Comparison of ENCODE assay signal across 30 cellular contexts in genomic region chr4:151046609-151047008, GRCh38.
"Had no signal": no experiment of that assay in that cellular context is flagged by ENCODE, and none has a peak within 500 bp of the region (broad histone marks: within the 10 kb centered on the region; RNA-seq: fewer than 3 reads in every experiment).

No MANE protein-coding gene starts in this region.

- H3K27ac ChIP-seq: brain microvascular endothelial cell, coronary artery, dorsolateral prefrontal cortex, epithelial cell of prostate, esophagus squamous epithelium, gastroesophageal sphincter, heart right ventricle, hepatocyte had no signal

- FAIRE-seq: astrocyte, bronchial epithelial cell had no signal

- H3K9me3 Mint-ChIP-seq: activated CD4-positive, alpha-beta memory T cell treated with anti-CD3 and anti-CD28 coated beads, Interleukin-2, amount 10 ng/mL, durations not matched to agents 7 days and 5 days; activated CD4-positive, alpha-beta T cell treated with anti-CD3 and anti-CD28 coated beads, Interleukin-2, amount 10 ng/mL, durations not matched to agents 7 days and 5 days; activated T-cell treated with anti-CD3 and anti-CD28 coated beads, Interleukin-2, amount 50 U/mL, for 4 hours; activated T-helper 17 cell treated with anti-CD3 and anti-CD28 coated beads, Interleukin-2, amount 50 U/mL, for 72 hours; central memory CD8-positive, alpha-beta T cell; dendritic cell treated with granulocyte-macrophage colony-stimulating factor and Interleukin-4, amounts not matched to agents 40 ng/mL and 50 ng/mL, for 4 days; T-helper 2 cell treated with Interferon-gamma antibody and Interleukin-4, amounts not matched to agents 5 μg/mL and 100 μg/mL, for 36 hours had no signal

- H3K36me3 Mint-ChIP-seq: activated naive CD8-positive, alpha-beta T cell had no signal

- H3K4me2 ChIP-seq: hepatocyte had no signal

- H3K4me1 Mint-ChIP-seq: activated CD4-positive, alpha-beta memory T cell treated with anti-CD3 and anti-CD28 coated beads, Interleukin-2, amount 10 ng/mL, durations not matched to agents 7 days and 5 days; activated CD4-positive, alpha-beta T cell treated with anti-CD3 and anti-CD28 coated beads, Interleukin-2, amount 10 ng/mL, durations not matched to agents 7 days and 5 days; central memory CD8-positive, alpha-beta T cell; T-helper 17 cell had no signal

- DNase-seq: activated CD4-positive, alpha-beta memory T cell treated with anti-CD3 and anti-CD28 coated beads, Interleukin-2, amount 10 ng/mL, durations not matched to agents 7 days and 5 days; activated CD4-positive, alpha-beta T cell treated with anti-CD3 and anti-CD28 coated beads for 1 hour; activated CD4-positive, alpha-beta T cell treated with anti-CD3 and anti-CD28 coated beads, Interleukin-2, amount 10 ng/mL, durations not matched to agents 7 days and 5 days; activated CD4-positive, alpha-beta T cell treated with anti-CD3 and anti-CD28 coated beads, Interleukin-2, amount 50 U/mL, for 4 hours; activated effector memory CD4-positive, alpha-beta T cell treated with Interleukin-2 at 50 U/mL for 16 hours; activated gamma-delta T cell treated with Interleukin-2 at 50 U/mL for 16 hours; activated naive CD4-positive, alpha-beta T cell treated with anti-CD3 and anti-CD28 coated beads, Interleukin-2, amount 50 U/mL, for 16 hours; activated naive CD4-positive, alpha-beta T cell treated with Interleukin-2 at 50 U/mL for 16 hours; activated T-cell treated with anti-CD3 and anti-CD28 coated beads, Interleukin-2, amount 50 U/mL, for 4 hours; amniotic stem cell; anterior cingulate cortex; brain microvascular endothelial cell; dorsolateral prefrontal cortex; effector memory CD4-positive, alpha-beta T cell; esophagus squamous epithelium; foreskin melanocyte; heart right ventricle; T-helper 17 cell; T1000 had no signal

- H3K27me3 Mint-ChIP-seq: activated CD4-positive, alpha-beta memory T cell treated with anti-CD3 and anti-CD28 coated beads, Interleukin-2, amount 10 ng/mL, durations not matched to agents 7 days and 5 days; activated CD4-positive, alpha-beta T cell treated with anti-CD3 and anti-CD28 coated beads, Interleukin-2, amount 10 ng/mL, durations not matched to agents 7 days and 5 days; activated naive CD8-positive, alpha-beta T cell; activated T-helper 17 cell treated with anti-CD3 and anti-CD28 coated beads, Interleukin-2, amount 50 U/mL, for 72 hours; central memory CD8-positive, alpha-beta T cell; dendritic cell treated with granulocyte-macrophage colony-stimulating factor and Interleukin-4, amounts not matched to agents 40 ng/mL and 50 ng/mL, for 4 days; T-helper 17 cell had no signal

- H3K9me3 ChIP-seq: esophagus squamous epithelium, gastroesophageal sphincter, heart right ventricle had no signal

- ATAC-seq: gastroesophageal sphincter, heart right ventricle, T-helper 17 cell had no signal

- H2AFZ ChIP-seq: hepatocyte had no signal

- H3K4me3 Mint-ChIP-seq: activated CD4-positive, alpha-beta memory T cell treated with anti-CD3 and anti-CD28 coated beads, Interleukin-2, amount 10 ng/mL, durations not matched to agents 7 days and 5 days; activated CD4-positive, alpha-beta T cell treated with anti-CD3 and anti-CD28 coated beads, Interleukin-2, amount 10 ng/mL, durations not matched to agents 7 days and 5 days; activated naive CD8-positive, alpha-beta T cell; activated T-cell treated with anti-CD3 and anti-CD28 coated beads, Interleukin-2, amount 50 U/mL, for 4 hours; activated T-helper 17 cell treated with anti-CD3 and anti-CD28 coated beads, Interleukin-2, amount 50 U/mL, for 72 hours; central memory CD8-positive, alpha-beta T cell; dendritic cell treated with granulocyte-macrophage colony-stimulating factor and Interleukin-4, amounts not matched to agents 40 ng/mL and 50 ng/mL, for 4 days; T-helper 17 cell; T-helper 2 cell treated with Interferon-gamma antibody and Interleukin-4, amounts not matched to agents 5 μg/mL and 100 μg/mL, for 36 hours had no signal

- H3K27me3 ChIP-seq: brain microvascular endothelial cell, dorsolateral prefrontal cortex, esophagus squamous epithelium, gastroesophageal sphincter, heart right ventricle, hepatocyte had no signal

- H3K79me2 ChIP-seq: hepatocyte had no signal

- H3K4me1 ChIP-seq: esophagus squamous epithelium, gastroesophageal sphincter, heart right ventricle had no signal

- H3K27ac Mint-ChIP-seq: activated CD4-positive, alpha-beta memory T cell treated with anti-CD3 and anti-CD28 coated beads, Interleukin-2, amount 10 ng/mL, durations not matched to agents 7 days and 5 days; activated CD4-positive, alpha-beta T cell treated with anti-CD3 and anti-CD28 coated beads, Interleukin-2, amount 10 ng/mL, durations not matched to agents 7 days and 5 days; activated naive CD8-positive, alpha-beta T cell; activated T-helper 17 cell treated with anti-CD3 and anti-CD28 coated beads, Interleukin-2, amount 50 U/mL, for 72 hours; dendritic cell treated with granulocyte-macrophage colony-stimulating factor and Interleukin-4, amounts not matched to agents 40 ng/mL and 50 ng/mL, for 4 days; T-helper 17 cell; T-helper 2 cell treated with Interferon-gamma antibody and Interleukin-4, amounts not matched to agents 5 μg/mL and 100 μg/mL, for 36 hours had no signal

- H3K4me3 ChIP-seq: coronary artery, dorsolateral prefrontal cortex, esophagus squamous epithelium, gastroesophageal sphincter, heart right ventricle, hepatocyte had no signal

- H3K36me3 ChIP-seq: brain microvascular endothelial cell, esophagus squamous epithelium, gastroesophageal sphincter, heart right ventricle had no signal
